Comparison of ENCODE assay signal across 16 cellular contexts in genomic region chr4:98290511-98290910, GRCh38. TPM values are rescaled to one million over a fixed set of nuclear protein-coding genes. Genes with fewer than 3 reads are reported as not detected.
DNase-seq lines count a peak whose midpoint lies in the region; ATAC-seq lines count a peak whose summit lies in the region.
"Had no signal": no experiment of that assay in that cellular context is flagged by ENCODE, and none has a peak within 500 bp of the region (broad histone marks: within the 10 kb centered on the region; RNA-seq: fewer than 3 reads in every experiment).

No MANE protein-coding gene starts in this region.

- peaks cover 16% of the 10 kb centered on the region for H3K4me1 ChIP-seq in ACC112 (ENCODE audit: control insufficient read depth, insufficient read depth, low read length, unreplicated experiment)

- no peak overlapping the region for H3K4me3 Mint-ChIP-seq in activated naive CD8-positive, alpha-beta T cell treated with anti-CD3 and anti-CD28 coated beads for 36 hours
- H3K4me3 Mint-ChIP-seq in immature natural killer cell, result peak overlapping the region in 1 of 5 donors; percentile 47
- H3K4me3 Mint-ChIP-seq: activated naive CD8-positive, alpha-beta T cell; CD14-positive monocyte; nephron progenitor cell had no signal

- ATAC-seq in HG03457 (IDR thresholded peaks at IDR 0.05; ENCODE audit: unreplicated experiment), result no peak
- ATAC-seq: GM12878 had no signal

- peaks cover 49% of the 10 kb centered on the region for H3K79me2 ChIP-seq in ACC112 (ENCODE audit: control insufficient read depth, insufficient read depth, low read length, unreplicated experiment)

- peaks cover 40% of the 10 kb centered on the region for H3K4me1 Mint-ChIP-seq in activated naive CD8-positive, alpha-beta T cell treated with anti-CD3 and anti-CD28 coated beads for 36 hours
- H3K4me1 Mint-ChIP-seq in immature natural killer cell, result peaks cover 43 to 56% of the 10 kb centered on the region in 2 donors

- H3K27ac Mint-ChIP-seq in activated naive CD8-positive, alpha-beta T cell treated with anti-CD3 and anti-CD28 coated beads for 36 hours, result peak overlapping the region; percentile 6
- H3K27ac Mint-ChIP-seq in immature natural killer cell, result peak overlapping the region in 5 of 6 donors; percentile 1 to 55 (median 21)
- H3K27ac Mint-ChIP-seq: activated naive CD8-positive, alpha-beta T cell; nephron progenitor cell had no signal

- H3K27me3 Mint-ChIP-seq in activated naive CD8-positive, alpha-beta T cell treated with anti-CD3 and anti-CD28 coated beads for 36 hours, result no peaks in the 10 kb centered on the region
- H3K27me3 Mint-ChIP-seq in immature natural killer cell (ENCODE audit: low read depth in 3 of 3), result no peaks in the 10 kb centered on the region
- H3K27me3 Mint-ChIP-seq: activated naive CD8-positive, alpha-beta T cell had no signal

- no peaks in the 10 kb centered on the region for H3K27me3 ChIP-seq in ACC112 (ENCODE audit: insufficient read depth, low read length)
- H3K27me3 ChIP-seq: MG63 had no signal

- no peaks in the 10 kb centered on the region for H3K9me3 Mint-ChIP-seq in activated naive CD8-positive, alpha-beta T cell treated with anti-CD3 and anti-CD28 coated beads for 36 hours
- no peaks in the 10 kb centered on the region for H3K9me3 Mint-ChIP-seq in immature natural killer cell

- peaks cover 23% of the 10 kb centered on the region for H3K36me3 Mint-ChIP-seq in activated naive CD8-positive, alpha-beta T cell treated with anti-CD3 and anti-CD28 coated beads for 36 hours
- peaks cover 4 to 10% (median 5%) of the 10 kb centered on the region in 3 donors for H3K36me3 Mint-ChIP-seq in immature natural killer cell

- peaks cover 2% of the 10 kb centered on the region; the same call in 1 of the 2 replicates for H3K36me3 ChIP-seq in ACC112 (ENCODE audit: insufficient read depth, low read length)
- H3K36me3 ChIP-seq: MG63 had no signal

- peak overlapping the region; percentile 22; the same call in 1 of the 2 replicates for H3K27ac ChIP-seq in ACC112 (ENCODE audit: low read depth, low read length)

- DNase-seq in GM03348 (ENCODE audit: low spot score), result peak; percentile 28
- DNase-seq in activated naive CD8-positive, alpha-beta T cell treated with anti-CD3 and anti-CD28 coated beads for 36 hours, result no peak
- no peak for DNase-seq in immature natural killer cell
- no peak for DNase-seq in Kasumi-1 (lab: John Stamatoyannopoulos, UW)
- DNase-seq in NK-92 (lab: John Stamatoyannopoulos, UW; ENCODE audit: unreplicated experiment), result no peak
- no peak for DNase-seq in hepatic stellate cell (ENCODE audit: low spot score)
- DNase-seq: activated CD4-positive, alpha-beta T cell treated with anti-CD3 and anti-CD28 coated beads, Interleukin-2, amount 50 U/mL, for 1 hour; MG63; NCI-H748 treated with DMSO at 0.1 percent for 48 hours; nephron progenitor cell; stimulated activated naive CD4-positive, alpha-beta T cell treated with Interleukin-2 at 50 U/mL for 16 hours had no signal

- no peak overlapping the region for H2AFZ ChIP-seq in ACC112 (ENCODE audit: low read length, unreplicated experiment)

- H3K4me3 ChIP-seq in ACC112 (ENCODE audit: low read depth, low read length), result no peak overlapping the region
- H3K4me3 ChIP-seq: GM12878, MG63 had no signal

RNA-seq across cellular contexts. Expression of gene RAP1GDS1, which starts 29.3 kb away (rescaled TPM):
- total RNA-seq in activated naive CD8-positive, alpha-beta T cell treated with anti-CD3 and anti-CD28 coated beads for 36 hours, result 10 to 100 TPM; 61.8 to 62.6 TPM
- polyA plus RNA-seq in immature natural killer cell, result 10 to 100 TPM; 50.4 to 85.0 (median 54.8) TPM
